Comparison of ENCODE assay signal across 1 cellular context in the genomic region with DNA sequence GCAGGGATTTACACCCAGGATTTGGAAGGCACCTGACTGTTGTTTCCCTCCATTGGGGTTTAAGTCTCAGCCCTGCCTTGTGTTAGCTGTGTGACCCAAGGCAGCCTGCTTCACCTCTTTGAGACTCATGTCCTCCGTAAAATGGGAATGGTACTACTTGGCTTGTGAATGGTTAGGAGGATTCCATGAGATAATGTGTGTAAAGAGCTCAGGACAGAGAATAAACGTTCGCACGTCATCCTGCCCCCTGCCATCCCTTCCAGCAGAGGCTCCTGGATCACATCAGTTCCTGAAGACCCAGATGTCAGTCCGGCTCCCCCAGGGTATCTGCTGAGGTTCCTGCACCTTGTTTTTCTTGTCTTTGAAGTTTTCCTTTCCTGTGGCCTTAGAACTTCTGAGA.
TF ChIP-seq lines count a peak whose summit lies in the region.

No MANE protein-coding gene starts in this region.

TF ChIP-seq in neural cell, 6 proteins besides CTCF, POLR2A, EP300 and RAD21 (continued from another document):
- TF ChIP-seq, protein P1, sequence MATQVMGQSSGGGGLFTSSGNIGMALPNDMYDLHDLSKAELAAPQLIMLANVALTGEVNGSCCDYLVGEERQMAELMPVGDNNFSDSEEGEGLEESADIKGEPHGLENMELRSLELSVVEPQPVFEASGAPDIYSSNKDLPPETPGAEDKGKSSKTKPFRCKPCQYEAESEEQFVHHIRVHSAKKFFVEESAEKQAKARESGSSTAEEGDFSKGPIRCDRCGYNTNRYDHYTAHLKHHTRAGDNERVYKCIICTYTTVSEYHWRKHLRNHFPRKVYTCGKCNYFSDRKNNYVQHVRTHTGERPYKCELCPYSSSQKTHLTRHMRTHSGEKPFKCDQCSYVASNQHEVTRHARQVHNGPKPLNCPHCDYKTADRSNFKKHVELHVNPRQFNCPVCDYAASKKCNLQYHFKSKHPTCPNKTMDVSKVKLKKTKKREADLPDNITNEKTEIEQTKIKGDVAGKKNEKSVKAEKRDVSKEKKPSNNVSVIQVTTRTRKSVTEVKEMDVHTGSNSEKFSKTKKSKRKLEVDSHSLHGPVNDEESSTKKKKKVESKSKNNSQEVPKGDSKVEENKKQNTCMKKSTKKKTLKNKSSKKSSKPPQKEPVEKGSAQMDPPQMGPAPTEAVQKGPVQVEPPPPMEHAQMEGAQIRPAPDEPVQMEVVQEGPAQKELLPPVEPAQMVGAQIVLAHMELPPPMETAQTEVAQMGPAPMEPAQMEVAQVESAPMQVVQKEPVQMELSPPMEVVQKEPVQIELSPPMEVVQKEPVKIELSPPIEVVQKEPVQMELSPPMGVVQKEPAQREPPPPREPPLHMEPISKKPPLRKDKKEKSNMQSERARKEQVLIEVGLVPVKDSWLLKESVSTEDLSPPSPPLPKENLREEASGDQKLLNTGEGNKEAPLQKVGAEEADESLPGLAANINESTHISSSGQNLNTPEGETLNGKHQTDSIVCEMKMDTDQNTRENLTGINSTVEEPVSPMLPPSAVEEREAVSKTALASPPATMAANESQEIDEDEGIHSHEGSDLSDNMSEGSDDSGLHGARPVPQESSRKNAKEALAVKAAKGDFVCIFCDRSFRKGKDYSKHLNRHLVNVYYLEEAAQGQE (IDR thresholded peaks at IDR 0.05; ENCODE audit: borderline replicate concordance), result no peak
- TF ChIP-seq POLR2AphosphoS5 (IDR thresholded peaks at IDR 0.05), result no peak
- no peak for TF ChIP-seq SMC3 (conservative IDR thresholded peaks at IDR 0.05; ENCODE audit: poor library complexity)
